In the genomic region with DNA sequence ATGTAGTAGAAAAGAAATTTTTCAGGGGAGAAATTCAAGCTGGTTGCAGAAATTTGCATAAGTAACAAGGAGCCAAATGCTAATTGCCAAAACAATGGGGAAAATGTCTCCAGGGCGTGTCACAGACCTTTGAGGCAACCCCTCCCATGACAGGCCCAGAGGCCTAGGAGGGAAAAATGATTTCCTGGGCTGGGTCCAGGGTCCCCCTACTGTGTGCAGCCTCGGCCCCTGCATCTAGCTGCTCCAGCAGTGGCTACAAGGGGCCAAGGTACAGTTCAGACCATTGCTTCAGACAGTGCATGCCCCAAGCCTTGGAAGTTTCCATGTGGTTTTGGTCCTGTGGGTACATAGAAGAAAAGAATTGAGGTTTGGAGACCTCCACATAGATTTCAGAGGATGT, we compare ENCODE assay signal across 3 cellular contexts.
"Had no signal": no experiment of that assay in that cellular context is flagged by ENCODE, and none has a peak within 500 bp of the region (broad histone marks: within the 10 kb centered on the region; RNA-seq: fewer than 3 reads in every experiment).

No MANE protein-coding gene starts in this region.

- DNase-seq: GDM1, GF-D8 had no signal

- ATAC-seq: GM12878 had no signal

- H3K4me3 ChIP-seq: GM12878 had no signal
